In genomic region chr6:89610149-89610642, GRCh38 we compare ENCODE assay signal across 8 cellular contexts. TPM values are rescaled to one million over a fixed set of nuclear protein-coding genes. Genes with fewer than 3 reads are reported as not detected.
DNase-seq lines count a peak whose midpoint lies in the region; ATAC-seq, FAIRE-seq and TF ChIP-seq lines count a peak whose summit lies in the region.

No MANE protein-coding gene starts in this region.

- no peak overlapping the region for H2BK120ac ChIP-seq in H1 (replicated peaks; ENCODE audit: low read depth, low read length)

- H3K4me3 ChIP-seq in H1 (ENCODE audit: extremely low read depth in 1 of 4, insufficient read depth in 2 of 4, low read depth in 3 of 4, low read length in 4 of 4), result no peak overlapping the region

- no peak overlapping the region for H2BK5ac ChIP-seq in H1 (ENCODE audit: low read depth, low read length)

- H2BK15ac ChIP-seq in H1 (ENCODE audit: low read length), result no peak overlapping the region

- WGBS in H1 (ENCODE audit: extremely low coverage in 1 of 2, insufficient coverage in 1 of 2, insufficient read length in 1 of 2, insufficient replicate concordance in 2 of 2, low coverage in 1 of 2, low lambda C conversion rate in 2 of 2, missing lambda C conversion rate in 1 of 2), 2 experiments, result 48% methylated on average over 11 of the region's 11 CpGs; no CpG with 5 or more reads in 1 of the 2 experiments

- no peak overlapping the region for H4K91ac ChIP-seq in H1 (replicated peaks; ENCODE audit: insufficient read length, low read length)

- H2BK12ac ChIP-seq in H1 (ENCODE audit: low read depth, low read length), result no peak overlapping the region

- H3K9me3 Mint-ChIP-seq in stimulated activated effector memory CD8-positive, alpha-beta T cell treated with anti-CD3 and anti-CD28 coated beads, Interleukin-12 subunit alpha, Interleukin-12 subunit beta, amount 100 ng/mL, for 72 hours, result no peaks in the 10 kb centered on the region

- H3K23me2 ChIP-seq in H1 (ENCODE audit: low read depth, low read length), result no peaks in the 10 kb centered on the region

- POLR2A ChIA-PET in H1 (lab: Charles Lee; ENCODE audit: partially characterized antibody), result no interaction called here

- H3K9me3 ChIP-seq in H1 (ENCODE audit: insufficient read depth in 2 of 2, low read depth in 1 of 2, low read length in 1 of 2), result no peaks in the 10 kb centered on the region

- DNase-seq in GM10266 (ENCODE audit: extremely low spot score), result peak; percentile 56
- peak; percentile 78 for DNase-seq in NCI-H82 (lab: John Stamatoyannopoulos, UW)
- peak; percentile 91 for DNase-seq in activated CD8-positive, alpha-beta memory T cell treated with anti-CD3 and anti-CD28 coated beads for 24 hours
- peak in 1 of 2 experiments; percentile 90 for DNase-seq in H1 (ENCODE audit: low read depth in 1 of 2, low spot score in 2 of 2)
- peak; percentile 28 for DNase-seq in myocyte (ENCODE audit: low read depth)
- peak; percentile 67 to 87 for DNase-seq in stimulated activated effector memory CD8-positive, alpha-beta T cell treated with anti-CD3 and anti-CD28 coated beads, Interleukin-12 subunit alpha, Interleukin-12 subunit beta, amount 100 ng/mL, for 72 hours (ENCODE audit: low spot score in 2 of 2)

- CTCF ChIA-PET in H1 (lab: Charles Lee; ENCODE audit: partially characterized antibody), result interaction anchor here (0.6 to 11.0 kb wide), 42 partner anchors 9 to 305 kb away, joined by 3 to 183 read pairs (median 5); partner anchors contain the start of gene ANKRD6

- no peak overlapping the region for H2AK5ac ChIP-seq in H1 (ENCODE audit: low read depth, low read length)

- H3K9ac ChIP-seq in H1 (replicated peaks in 1 of 4; ENCODE audit: extremely low read depth in 1 of 4, low read depth in 3 of 4, low read length in 3 of 4), result no peak overlapping the region

- H2BK20ac ChIP-seq in H1 (ENCODE audit: low read length), result no peak overlapping the region

- no peak overlapping the region for H3K18ac ChIP-seq in H1 (ENCODE audit: extremely low read depth, low read length)

- no peak for TF ChIP-seq EP300 in H1 (IDR thresholded peaks at IDR 0.05; ENCODE audit: borderline replicate concordance in 1 of 2, low read depth in 2 of 2, low read length in 2 of 2)

- H3K56ac ChIP-seq in H1 (replicated peaks; ENCODE audit: insufficient read length, low read depth, low read length), result no peak overlapping the region

- H3K27me3 ChIP-seq in H1 (replicated peaks in 1 of 4; ENCODE audit: control insufficient read depth in 3 of 4, extremely low read depth in 1 of 4, insufficient read depth in 3 of 4, low read length in 3 of 4), result no peaks in the 10 kb centered on the region

- H4K8ac ChIP-seq in H1 (ENCODE audit: extremely low read depth, insufficient read depth, low read length), result no peak overlapping the region

- ATAC-seq in HG02870 (IDR thresholded peaks at IDR 0.05; ENCODE audit: unreplicated experiment) (peak; percentile 41), HG03469 (IDR thresholded peaks at IDR 0.05; ENCODE audit: unreplicated experiment) (no peak)
- ATAC-seq in stimulated activated effector memory CD8-positive, alpha-beta T cell treated with anti-CD3 and anti-CD28 coated beads, Interleukin-12 subunit alpha, Interleukin-12 subunit beta, amount 100 ng/mL, for 72 hours, result peak; percentile 88

- no peak overlapping the region for H3K4ac ChIP-seq in H1 (replicated peaks; ENCODE audit: insufficient read length, low read depth, low read length)

- H4K20me1 ChIP-seq in H1 (replicated peaks in 1 of 2; ENCODE audit: control insufficient read depth in 1 of 2, insufficient read depth in 2 of 2, low read length in 2 of 2), result no peaks in the 10 kb centered on the region

- no peaks in the 10 kb centered on the region for H3K4me1 ChIP-seq in H1 (replicated peaks in 1 of 4; ENCODE audit: control insufficient read depth in 3 of 4, insufficient read depth in 4 of 4, low read length in 3 of 4)

- no peaks in the 10 kb centered on the region for H3K36me3 ChIP-seq in H1 (ENCODE audit: control insufficient read depth in 2 of 4, insufficient read depth in 4 of 4, low read length in 3 of 4)

- no peak overlapping the region for H3K14ac ChIP-seq in H1 (ENCODE audit: insufficient read length)

- no peak overlapping the region for H3K23ac ChIP-seq in H1 (ENCODE audit: insufficient read length)

- FAIRE-seq in H1 (lab: Jason Lieb, UNC), result peak; percentile 88

- no peaks in the 10 kb centered on the region; the same call in 1 of the 2 replicates for H3K79me1 ChIP-seq in H1 (ENCODE audit: low read depth, low read length)

- H3K4me3 Mint-ChIP-seq in stimulated activated effector memory CD8-positive, alpha-beta T cell treated with anti-CD3 and anti-CD28 coated beads, Interleukin-12 subunit alpha, Interleukin-12 subunit beta, amount 100 ng/mL, for 72 hours, result no peak overlapping the region

- no peak overlapping the region for H3K27ac Mint-ChIP-seq in stimulated activated effector memory CD8-positive, alpha-beta T cell treated with anti-CD3 and anti-CD28 coated beads, Interleukin-12 subunit alpha, Interleukin-12 subunit beta, amount 100 ng/mL, for 72 hours

- H3K27ac ChIP-seq in H1 (ENCODE audit: low read depth, low read length), result no peak overlapping the region

- no peaks in the 10 kb centered on the region for H3K79me2 ChIP-seq in H1 (ENCODE audit: control insufficient read depth in 1 of 2, insufficient read depth in 2 of 2, low read length in 2 of 2)

- no peak overlapping the region for H4K5ac ChIP-seq in H1 (ENCODE audit: insufficient read length, low read depth, low read length)

- TF ChIP-seq RAD21 in H1 (IDR thresholded peaks at IDR 0.05 in 1 of 2, conservative IDR thresholded peaks at IDR 0.05 in 1 of 2; ENCODE audit: low read depth in 2 of 2, low read length in 2 of 2), result peak; percentile 75 to 77

- no peak overlapping the region for H2AFZ ChIP-seq in H1 (ENCODE audit: low read length)

- no peak overlapping the region for H3K4me2 ChIP-seq in H1 (ENCODE audit: insufficient read depth in 1 of 2, low read depth in 2 of 2, low read length in 2 of 2)

- TF ChIP-seq POLR2A in H1 (IDR thresholded peaks at IDR 0.05; ENCODE audit: control extremely low read depth in 1 of 2, low read depth in 2 of 2, low read length in 2 of 2), result no peak

- no peaks in the 10 kb centered on the region for H3K36me3 Mint-ChIP-seq in stimulated activated effector memory CD8-positive, alpha-beta T cell treated with anti-CD3 and anti-CD28 coated beads, Interleukin-12 subunit alpha, Interleukin-12 subunit beta, amount 100 ng/mL, for 72 hours

- TF ChIP-seq CTCF in GM10266 (IDR thresholded peaks at IDR 0.05; ENCODE audit: control insufficient read depth, insufficient read depth, low read depth, missing control alignments) (peak; percentile 87), H1 (IDR thresholded peaks at IDR 0.05; ENCODE audit: control extremely low read depth in 1 of 3, insufficient read depth in 1 of 3, low read depth in 1 of 3, low read length in 3 of 3) (peak; percentile 80 to 89 (median 82))

- no peaks in the 10 kb centered on the region for H3K4me1 Mint-ChIP-seq in stimulated activated effector memory CD8-positive, alpha-beta T cell treated with anti-CD3 and anti-CD28 coated beads, Interleukin-12 subunit alpha, Interleukin-12 subunit beta, amount 100 ng/mL, for 72 hours

TF ChIP-seq in H1, 55 proteins besides CTCF, POLR2A, EP300 and RAD21:
- TF ChIP-seq CEBPB (IDR thresholded peaks at IDR 0.05; ENCODE audit: low read depth, low read length) (peak; percentile 17; the same call in 1 of the 2 replicates), CTBP2 (IDR thresholded peaks at IDR 0.05; ENCODE audit: borderline replicate concordance, insufficient read depth, insufficient read length, low read length) (no peak), POLR2AphosphoS5 (IDR thresholded peaks at IDR 0.05; ENCODE audit: low read depth, low read length) (no peak), NANOG (IDR thresholded peaks at IDR 0.05; ENCODE audit: insufficient read depth, low read depth, low read length, poor library complexity, severe bottlenecking) (no peak), HDAC6 (IDR thresholded peaks at IDR 0.05; ENCODE audit: low read depth, low read length) (no peak), EGR1 (IDR thresholded peaks at IDR 0.05; ENCODE audit: borderline replicate concordance, low read depth, low read length) (no peak), NRF1 (IDR thresholded peaks at IDR 0.05; ENCODE audit: low read depth, low read length) (no peak), E2F6 (IDR thresholded peaks at IDR 0.05) (no peak)

RNA-seq across cellular contexts. Expression of gene LYRM2, which starts 28.4 kb away (rescaled TPM):
- 25.1 and 25.7 TPM in 2 replicates for total RNA-seq in H1 (2021; fragmentation: NEBNext Ultra II Directional; extraction: Animal tissue kit (Norgen Biotek cat#: 25700))
- 2.6 and 7.3 TPM in 2 replicates for polyA plus RNA-seq in H1 (2011; rRNA removed)
- polyA plus RNA-seq in H1 (2011; cell fraction: cytosol; rRNA removed), result 9.8 TPM
- 3.1 TPM for polyA plus RNA-seq in H1 (2011; cell fraction: nucleus; rRNA removed)
- 9.8 to 25.8 TPM (median 12.0 TPM) in 4 replicates for polyA plus RNA-seq in H1 (2012, experiment 1 of 2)
- polyA plus RNA-seq in H1 (2012, experiment 2 of 2), result 2.0 TPM
- polyA plus RNA-seq in H1 (2013, experiment 1 of 2), result 38.6 TPM
- 36.2 TPM for polyA plus RNA-seq in H1 (2013, experiment 2 of 2)
- polyA minus RNA-seq in H1 (2011; rRNA and poly(A)+ RNA removed), result 4.8 and 6.9 TPM in 2 replicates
- polyA minus RNA-seq in H1 (2011; cell fraction: cytosol; rRNA and poly(A)+ RNA removed), result 6.2 TPM
- polyA minus RNA-seq in H1 (2011; cell fraction: nucleus; rRNA and poly(A)+ RNA removed), result 15.3 TPM
- total RNA-seq in myocyte, result 44.3 and 46.4 TPM in 2 replicates
- polyA plus RNA-seq in myocyte (2012), result 19.5 TPM
